Comparison of ENCODE assay signal across 29 cellular contexts in genomic region chr20:33976959-33977358, GRCh38.
"Had no signal": no experiment of that assay in that cellular context is flagged by ENCODE, and none has a peak within 500 bp of the region (broad histone marks: within the 10 kb centered on the region; RNA-seq: fewer than 3 reads in every experiment).

No MANE protein-coding gene starts in this region.

- H3K36me3 ChIP-seq: brain microvascular endothelial cell, esophagus squamous epithelium had no signal

- H3K4me3 ChIP-seq: esophagus squamous epithelium had no signal

- FAIRE-seq: astrocyte, bronchial epithelial cell, endothelial cell of umbilical vein had no signal

- DNase-seq: activated CD4-positive, alpha-beta memory T cell treated with anti-CD3 and anti-CD28 coated beads, Interleukin-2, amount 10 ng/mL, durations not matched to agents 7 days and 5 days; activated CD4-positive, alpha-beta T cell treated with anti-CD3 and anti-CD28 coated beads for 1 hour; activated CD4-positive, alpha-beta T cell treated with anti-CD3 and anti-CD28 coated beads for 4 hours; activated CD4-positive, alpha-beta T cell treated with anti-CD3 and anti-CD28 coated beads, Interleukin-2, amount 10 ng/mL, durations not matched to agents 7 days and 5 days; activated CD4-positive, alpha-beta T cell treated with anti-CD3 and anti-CD28 coated beads, Interleukin-2, amount 50 U/mL, for 4 hours; activated CD8-positive, alpha-beta memory T cell treated with anti-CD3 and anti-CD28 coated beads, Interleukin-2, amount 50 U/mL, for 48 hours; activated gamma-delta T cell; activated naive CD4-positive, alpha-beta T cell; activated naive CD4-positive, alpha-beta T cell treated with anti-CD3 and anti-CD28 coated beads, Interleukin-2, amount 10 ng/mL, durations not matched to agents 7 days and 5 days; activated naive CD8-positive, alpha-beta T cell treated with anti-CD3 and anti-CD28 coated beads, Interleukin-2, amount 10 ng/mL, durations not matched to agents 7 days and 5 days; activated T-cell treated with anti-CD3 and anti-CD28 coated beads for 4 hours; activated T-cell treated with anti-CD3 and anti-CD28 coated beads, Interleukin-2, amount 50 U/mL, for 24 hours; activated T-cell treated with anti-CD3 and anti-CD28 coated beads, Interleukin-2, amount 50 U/mL, for 72 hours; anterior cingulate cortex; brain microvascular endothelial cell; cortex of kidney; dermis blood vessel endothelial cell; effector CD4-positive, alpha-beta T cell; effector memory CD8-positive, alpha-beta T cell; esophagus squamous epithelium; foreskin melanocyte; head of caudate nucleus; T-cell; T-helper 9 cell had no signal

- H3K4me1 ChIP-seq: esophagus squamous epithelium had no signal

- ATAC-seq: activated naive CD4-positive, alpha-beta T cell treated with anti-CD3 and anti-CD28 coated beads, Interleukin-2, amount 50 U/mL, for 72 hours; activated T-cell treated with anti-CD3 and anti-CD28 coated beads, Interleukin-2, amount 50 U/mL, for 72 hours; effector memory CD8-positive, alpha-beta T cell; T-cell had no signal

- H3K9me3 ChIP-seq: esophagus squamous epithelium had no signal

- H3K27ac ChIP-seq: brain microvascular endothelial cell, epithelial cell of prostate, esophagus squamous epithelium had no signal
